22 cellular contexts compared by ENCODE assay signal in genomic region chr7:43749383-43749940, GRCh38. TPM values are rescaled to one million over a fixed set of nuclear protein-coding genes. Genes with fewer than 3 reads are reported as not detected.
DNase-seq lines count a peak whose midpoint lies in the region; ATAC-seq, FAIRE-seq and TF ChIP-seq lines count a peak whose summit lies in the region.
"Had no signal": no experiment of that assay in that cellular context is flagged by ENCODE, and none has a peak within 500 bp of the region (broad histone marks: within the 10 kb centered on the region; RNA-seq: fewer than 3 reads in every experiment).

No MANE protein-coding gene starts in this region.

- no peak for TF ChIP-seq EP300 in H1 (IDR thresholded peaks at IDR 0.05; ENCODE audit: borderline replicate concordance in 1 of 2, low read depth in 2 of 2, low read length in 2 of 2)

- H3K23me2 ChIP-seq in H1 (ENCODE audit: low read depth, low read length) = no peaks in the 10 kb centered on the region

- no peak overlapping the region for H3K4me3 Mint-ChIP-seq in osteocyte (ENCODE audit: unreplicated experiment)
- H3K4me3 Mint-ChIP-seq: CD4-positive, alpha-beta T cell; H9 had no signal

- H4K20me1 ChIP-seq in KMS-11 (ENCODE audit: insufficient read depth) (no peaks in the 10 kb centered on the region), H1 (replicated peaks in 1 of 2; ENCODE audit: control insufficient read depth in 1 of 2, insufficient read depth in 2 of 2, low read length in 2 of 2) (no peaks in the 10 kb centered on the region)
- H4K20me1 ChIP-seq: BLaER1 treated with 17β-estradiol and CSF1 and Interleukin-3, amounts not matched to agents 10 nM and 100 nM had no signal

- no peak for FAIRE-seq in H1 (lab: Jason Lieb, UNC)
- FAIRE-seq: A549, GM18507 had no signal

- H3K4me2 ChIP-seq in KMS-11 (peak overlapping the region; percentile 97), H1 (ENCODE audit: insufficient read depth in 1 of 2, low read depth in 2 of 2, low read length in 2 of 2) (no peak overlapping the region)
- H3K4me2 ChIP-seq: A549, SK-N-SH had no signal

- H3K9me3 ChIP-seq in H1 (ENCODE audit: insufficient read depth in 2 of 2, low read depth in 1 of 2, low read length in 1 of 2) = no peaks in the 10 kb centered on the region
- H3K9me3 ChIP-seq: A549, MG63, SK-N-SH had no signal

- H2BK15ac ChIP-seq in H1 (ENCODE audit: low read length) = no peak overlapping the region

- peak; percentile 55 for DNase-seq in RPMI8226
- no peak for DNase-seq in H1 (ENCODE audit: low read depth in 1 of 2, low spot score in 2 of 2)
- DNase-seq in osteocyte (ENCODE audit: extremely low spot score, unreplicated experiment) = peak; percentile 70
- no peak for DNase-seq in COLO829 (ENCODE audit: low spot score)
- DNase-seq in left lobe of liver (ENCODE audit: low spot score) = no peak
- no peak for DNase-seq in activated CD8-positive, alpha-beta memory T cell treated with anti-CD3 and anti-CD28 coated beads, Interleukin-2, amount 50 U/mL, for 48 hours
- DNase-seq: AML-193; CD4-positive, alpha-beta T cell; COR-L47; DMS53; NCI-H1105 treated with DMSO at 0.1 percent for 48 hours; NCI-H1930; NCI-H2107; NCI-H748 treated with DMSO at 0.1 percent for 48 hours; SK-N-SH; SW 1271 had no signal

- TF ChIP-seq POLR2A in H1 (IDR thresholded peaks at IDR 0.05; ENCODE audit: control extremely low read depth in 1 of 2, low read depth in 2 of 2, low read length in 2 of 2) = no peak

- H2BK120ac ChIP-seq in H1 (replicated peaks; ENCODE audit: low read depth, low read length) = no peak overlapping the region

- H3K14ac ChIP-seq in H1 (ENCODE audit: insufficient read length) = no peak overlapping the region

- H2BK5ac ChIP-seq in H1 (ENCODE audit: low read depth, low read length) = no peak overlapping the region

- H3K27me3 ChIP-seq in KMS-11 (ENCODE audit: insufficient read depth, low read depth) (no peaks in the 10 kb centered on the region), H1 (replicated peaks in 1 of 4; ENCODE audit: control insufficient read depth in 3 of 4, extremely low read depth in 1 of 4, insufficient read depth in 3 of 4, low read length in 3 of 4) (no peaks in the 10 kb centered on the region)
- H3K27me3 ChIP-seq: BLaER1 treated with 17β-estradiol and CSF1 and Interleukin-3, amounts not matched to agents 10 nM and 100 nM; MG63 had no signal

- H3K9ac ChIP-seq in KMS-11 (no peak overlapping the region), H1 (replicated peaks in 1 of 4; ENCODE audit: extremely low read depth in 1 of 4, low read depth in 3 of 4, low read length in 3 of 4) (no peak overlapping the region)
- H3K9ac ChIP-seq: BLaER1 treated with 17β-estradiol and CSF1 and Interleukin-3, amounts not matched to agents 10 nM and 100 nM; SK-N-SH had no signal

- H3K4me3 ChIP-seq in KMS-11 (IDR thresholded peaks at IDR 0.05; ENCODE audit: insufficient read depth, low read depth, low read length) (no peak overlapping the region), H1 (ENCODE audit: extremely low read depth in 1 of 4, insufficient read depth in 2 of 4, low read depth in 3 of 4, low read length in 4 of 4) (no peak overlapping the region)
- H3K4me3 ChIP-seq: A549; BLaER1 treated with 17β-estradiol and CSF1 and Interleukin-3, amounts not matched to agents 10 nM and 100 nM; MG63 had no signal

- H3K79me2 ChIP-seq in KMS-11 (ENCODE audit: insufficient read depth, low read depth) (no peaks in the 10 kb centered on the region), H1 (ENCODE audit: control insufficient read depth in 1 of 2, insufficient read depth in 2 of 2, low read length in 2 of 2) (no peaks in the 10 kb centered on the region)

- H3K4me1 Mint-ChIP-seq in osteocyte (ENCODE audit: unreplicated experiment) = no peaks in the 10 kb centered on the region

- peak overlapping the region; percentile 81 for H3K27ac ChIP-seq in KMS-11
- H3K27ac ChIP-seq in H1 (ENCODE audit: low read depth, low read length) = no peak overlapping the region
- H3K27ac ChIP-seq: A549; BLaER1 treated with 17β-estradiol and CSF1 and Interleukin-3, amounts not matched to agents 10 nM and 100 nM had no signal

- no peak overlapping the region for H3K27ac Mint-ChIP-seq in osteocyte (ENCODE audit: unreplicated experiment)
- H3K27ac Mint-ChIP-seq: CD4-positive, alpha-beta T cell; H9 had no signal

- H2AK5ac ChIP-seq in H1 (ENCODE audit: low read depth, low read length) = no peak overlapping the region

- no peak overlapping the region for H3K56ac ChIP-seq in H1 (replicated peaks; ENCODE audit: insufficient read length, low read depth, low read length)

- H4K91ac ChIP-seq in H1 (replicated peaks; ENCODE audit: insufficient read length, low read length) = no peak overlapping the region

- no peak overlapping the region for H4K5ac ChIP-seq in H1 (ENCODE audit: insufficient read length, low read depth, low read length)

- peak overlapping the region; percentile 80; the same call in 1 of the 2 replicates for H4K8ac ChIP-seq in H1 (ENCODE audit: extremely low read depth, insufficient read depth, low read length)

- POLR2A ChIA-PET in H1 (lab: Charles Lee; ENCODE audit: partially characterized antibody) = interaction anchor here (1.1 to 2.1 kb wide), 2 partner anchors 13 to 20 kb away, joined by 4 to 8 read pairs; partner anchors contain the start of gene COA1

- CTCF ChIA-PET in H1 (lab: Charles Lee; ENCODE audit: partially characterized antibody) = interaction anchor here (0.6 to 1.7 kb wide), 5 partner anchors 9 to 25 kb away, joined by 3 to 6 read pairs (median 4); partner anchors contain the start of gene BLVRA

- TF ChIP-seq RAD21 in H1 (IDR thresholded peaks at IDR 0.05 in 1 of 2, conservative IDR thresholded peaks at IDR 0.05 in 1 of 2; ENCODE audit: low read depth in 2 of 2, low read length in 2 of 2) = no peak

- H2BK12ac ChIP-seq in H1 (ENCODE audit: low read depth, low read length) = no peak overlapping the region

- H3K9me3 Mint-ChIP-seq in osteocyte (ENCODE audit: unreplicated experiment) = no peaks in the 10 kb centered on the region
- H3K9me3 Mint-ChIP-seq: CD4-positive, alpha-beta T cell; H9 had no signal

- H3K27me3 Mint-ChIP-seq in osteocyte (ENCODE audit: unreplicated experiment) = peaks cover 53% of the 10 kb centered on the region

- ATAC-seq in left lobe of liver = no peak

- peak overlapping the region; percentile 60 for H2AFZ ChIP-seq in KMS-11 (ENCODE audit: low read depth)
- H2AFZ ChIP-seq in H1 (ENCODE audit: low read length) = 0 out of 2 replicates have a peak overlapping the region, but pooled peaks have one; percentile 47

- H3K23ac ChIP-seq in H1 (ENCODE audit: insufficient read length) = no peak overlapping the region

- no peaks in the 10 kb centered on the region for H3K36me3 Mint-ChIP-seq in osteocyte (ENCODE audit: unreplicated experiment)

- no peak for TF ChIP-seq CTCF in KMS-11 (conservative IDR thresholded peaks at IDR 0.05; ENCODE audit: low read depth, low read length)
- no peak for TF ChIP-seq CTCF in H1 (IDR thresholded peaks at IDR 0.05; ENCODE audit: control extremely low read depth in 1 of 3, insufficient read depth in 1 of 3, low read depth in 1 of 3, low read length in 3 of 3)
- TF ChIP-seq CTCF in osteocyte (IDR thresholded peaks at IDR 0.05) = no peak

- H3K4me1 ChIP-seq in KMS-11 (ENCODE audit: low read depth, poor library complexity, severe bottlenecking) (peaks cover 84% of the 10 kb centered on the region), H1 (replicated peaks in 1 of 4; ENCODE audit: control insufficient read depth in 3 of 4, insufficient read depth in 4 of 4, low read length in 3 of 4) (peaks cover 0 to 3% (median under 1%) of the 10 kb centered on the region in 4 experiments; a peak in 4 of 7 replicates)

- H3K36me3 ChIP-seq in KMS-11 (ENCODE audit: insufficient read depth) = no peaks in the 10 kb centered on the region
- no peaks in the 10 kb centered on the region for H3K36me3 ChIP-seq in H1 (ENCODE audit: control insufficient read depth in 2 of 4, insufficient read depth in 4 of 4, low read length in 3 of 4)
- H3K36me3 ChIP-seq: BLaER1 treated with 17β-estradiol and CSF1 and Interleukin-3, amounts not matched to agents 10 nM and 100 nM; MG63 had no signal

- H3K4ac ChIP-seq in H1 (replicated peaks; ENCODE audit: insufficient read length, low read depth, low read length) = no peak overlapping the region

- 74% methylated on average over 4 of the region's 5 CpGs; no CpG with 5 or more reads in 1 of the 2 experiments for WGBS in H1 (ENCODE audit: extremely low coverage in 1 of 2, insufficient coverage in 1 of 2, insufficient read length in 1 of 2, insufficient replicate concordance in 2 of 2, low coverage in 1 of 2, low lambda C conversion rate in 2 of 2, missing lambda C conversion rate in 1 of 2), 2 experiments

- no peak overlapping the region for H2BK20ac ChIP-seq in H1 (ENCODE audit: low read length)

- H3K79me1 ChIP-seq in H1 (ENCODE audit: low read depth, low read length) = no peaks in the 10 kb centered on the region

- H3K18ac ChIP-seq in H1 (ENCODE audit: extremely low read depth, low read length) = no peak overlapping the region

RNA-seq across cellular contexts. Expression of gene BLVRA, which starts 9.0 kb away (rescaled TPM):
- 32.9 and 37.1 TPM in 2 replicates for total RNA-seq in H1 (2021; fragmentation: NEBNext Ultra II Directional; extraction: Animal tissue kit (Norgen Biotek cat#: 25700))
- 13.7 and 16.1 TPM in 2 replicates for polyA plus RNA-seq in H1 (2011; rRNA removed)
- polyA plus RNA-seq in H1 (2011; cell fraction: cytosol; rRNA removed) = 28.0 TPM
- polyA plus RNA-seq in H1 (2011; cell fraction: nucleus; rRNA removed) = 11.2 TPM
- polyA plus RNA-seq in H1 (2012, experiment 1 of 2) = 32.5 to 42.0 TPM (median 36.0 TPM) in 4 replicates
- 14.4 TPM for polyA plus RNA-seq in H1 (2012, experiment 2 of 2)
- polyA plus RNA-seq in H1 (2013, experiment 1 of 2) = 25.6 TPM
- polyA plus RNA-seq in H1 (2013, experiment 2 of 2) = 27.4 TPM
- polyA minus RNA-seq in H1 (2011; rRNA and poly(A)+ RNA removed) = 15.9 and 17.1 TPM in 2 replicates
- 15.0 TPM for polyA minus RNA-seq in H1 (2011; cell fraction: cytosol; rRNA and poly(A)+ RNA removed)
- 7.0 TPM for polyA minus RNA-seq in H1 (2011; cell fraction: nucleus; rRNA and poly(A)+ RNA removed)
- total RNA-seq in osteocyte = 19.0 and 21.2 TPM in 2 replicates
- total RNA-seq in left lobe of liver = 4.0 TPM

RNA-seq across cellular contexts. Expression of gene COA1, which starts 20.1 kb away (rescaled TPM):
- 136 and 143 TPM in 2 replicates for total RNA-seq in H1 (2021; fragmentation: NEBNext Ultra II Directional; extraction: Animal tissue kit (Norgen Biotek cat#: 25700))
- polyA plus RNA-seq in H1 (2011; rRNA removed) = 87.0 and 98.6 TPM in 2 replicates
- polyA plus RNA-seq in H1 (2011; cell fraction: cytosol; rRNA removed) = 86.8 TPM
- 68.1 TPM for polyA plus RNA-seq in H1 (2011; cell fraction: nucleus; rRNA removed)
- 125 to 144 TPM (median 134 TPM) in 4 replicates for polyA plus RNA-seq in H1 (2012, experiment 1 of 2)
- 75.3 TPM for polyA plus RNA-seq in H1 (2012, experiment 2 of 2)
- polyA plus RNA-seq in H1 (2013, experiment 1 of 2) = 165 TPM
- polyA plus RNA-seq in H1 (2013, experiment 2 of 2) = 183 TPM
- 104 and 127 TPM in 2 replicates for polyA minus RNA-seq in H1 (2011; rRNA and poly(A)+ RNA removed)
- polyA minus RNA-seq in H1 (2011; cell fraction: cytosol; rRNA and poly(A)+ RNA removed) = 31.4 TPM
- 152 TPM for polyA minus RNA-seq in H1 (2011; cell fraction: nucleus; rRNA and poly(A)+ RNA removed)
- total RNA-seq in osteocyte = 45.9 and 47.8 TPM in 2 replicates
- total RNA-seq in left lobe of liver = 16.0 TPM

Comparison
In these comparisons a context has a peak if more than half of its experiments do, and no peak if none do; other contexts are left out.
1. DNase-seq: peak in RPMI8226 (single experiment) and osteocyte (single experiment); none in H1 (0 of 2), COLO829 (single experiment), left lobe of liver (single experiment) and activated CD8-positive, alpha-beta memory T cell treated with anti-CD3 and anti-CD28 coated beads, Interleukin-2, amount 50 U/mL, for 48 hours (single experiment).